Comparison of ENCODE assay signal across 1 cellular context in the genomic region with DNA sequence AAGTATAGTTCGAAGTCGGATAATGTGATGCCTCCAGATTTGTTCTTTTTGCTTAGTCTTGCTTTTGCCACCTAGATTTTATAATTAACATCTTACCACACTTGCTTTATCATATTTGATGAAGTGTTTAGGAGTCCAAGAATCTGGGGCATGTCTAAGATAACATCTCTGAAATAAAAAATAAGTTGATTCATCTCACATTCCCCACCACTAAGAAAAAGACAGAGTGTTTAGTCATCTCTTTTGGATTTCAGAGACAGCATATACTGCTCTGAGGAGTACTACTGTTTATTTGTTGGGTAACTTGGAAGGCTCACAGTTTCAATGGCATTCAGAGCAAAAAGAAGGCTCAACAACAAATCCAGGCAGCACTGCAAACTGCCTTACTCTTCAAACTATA.
TF ChIP-seq lines count a peak whose summit lies in the region.

No MANE protein-coding gene starts in this region.

TF ChIP-seq in SK-N-SH, 30 proteins besides CTCF, POLR2A, EP300 and RAD21 (continued from another document):
- TF ChIP-seq RFX5 (IDR thresholded peaks at IDR 0.05; ENCODE audit: low read length) (no peak), MXI1 (IDR thresholded peaks at IDR 0.05; ENCODE audit: low read depth, low read length) (no peak), GABPA (IDR thresholded peaks at IDR 0.05; ENCODE audit: low read depth) (no peak)
- TF ChIP-seq, protein P1, sequence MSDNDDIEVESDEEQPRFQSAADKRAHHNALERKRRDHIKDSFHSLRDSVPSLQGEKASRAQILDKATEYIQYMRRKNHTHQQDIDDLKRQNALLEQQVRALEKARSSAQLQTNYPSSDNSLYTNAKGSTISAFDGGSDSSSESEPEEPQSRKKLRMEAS (IDR thresholded peaks at IDR 0.05; ENCODE audit: low read depth): no peak
- TF ChIP-seq, protein P2, sequence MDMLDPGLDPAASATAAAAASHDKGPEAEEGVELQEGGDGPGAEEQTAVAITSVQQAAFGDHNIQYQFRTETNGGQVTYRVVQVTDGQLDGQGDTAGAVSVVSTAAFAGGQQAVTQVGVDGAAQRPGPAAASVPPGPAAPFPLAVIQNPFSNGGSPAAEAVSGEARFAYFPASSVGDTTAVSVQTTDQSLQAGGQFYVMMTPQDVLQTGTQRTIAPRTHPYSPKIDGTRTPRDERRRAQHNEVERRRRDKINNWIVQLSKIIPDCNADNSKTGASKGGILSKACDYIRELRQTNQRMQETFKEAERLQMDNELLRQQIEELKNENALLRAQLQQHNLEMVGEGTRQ (IDR thresholded peaks at IDR 0.05; ENCODE audit: borderline replicate concordance, low read depth, low read length): no peak
TF ChIP-seq in SK-N-SH: peak in this region for 0.
